ENCODE assay signal across 18 cellular contexts in the genomic region with DNA sequence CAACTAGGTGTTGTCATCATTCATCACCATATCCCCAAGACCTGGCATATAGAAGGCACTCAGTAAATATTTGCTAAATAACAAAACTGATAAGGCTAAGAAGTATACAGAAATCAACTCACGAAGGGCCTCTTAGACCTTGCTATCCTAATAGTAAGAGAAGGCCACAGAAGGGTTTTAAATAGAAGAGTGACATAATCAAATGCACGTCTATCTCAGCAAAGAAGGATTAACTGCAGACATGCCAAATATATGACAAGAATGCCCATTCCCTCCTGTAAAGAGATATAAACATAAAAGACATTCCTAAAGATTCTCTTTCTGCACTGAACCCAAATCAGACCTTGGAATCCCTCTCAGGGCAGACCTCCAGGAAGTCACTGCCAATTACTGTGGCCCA. TPM values are rescaled to one million over a fixed set of nuclear protein-coding genes. Genes with fewer than 3 reads are reported as not detected.
A peak's percentile ranks its signal among the peaks of the same experiment; 100 is the strongest.
DNase-seq lines count a peak whose midpoint lies in the region; ATAC-seq and TF ChIP-seq lines count a peak whose summit lies in the region.
"Had no signal": no experiment of that assay in that cellular context is flagged by ENCODE, and none has a peak within 500 bp of the region (broad histone marks: within the 10 kb centered on the region; RNA-seq: fewer than 3 reads in every experiment).

No MANE protein-coding gene starts in this region.

- H3K27ac ChIP-seq in left ventricle myocardium inferior (replicated peaks), result peak overlapping the region; percentile 51
- peak overlapping the region; percentile 70 for H3K27ac ChIP-seq in psoas muscle
- H3K27ac ChIP-seq in endodermal cell (ENCODE audit: low read depth, low read length), result no peak overlapping the region
- H3K27ac ChIP-seq: RWPE1 had no signal

- H3K4me1 Mint-ChIP-seq in Caco-2 (ENCODE audit: low read depth, unreplicated experiment) (peaks cover 11% of the 10 kb centered on the region), endodermal cell (peaks cover 14% of the 10 kb centered on the region)

- no peaks in the 10 kb centered on the region for H3K36me3 ChIP-seq in Caco-2 (ENCODE audit: control insufficient read depth, insufficient read depth, low read length)
- H3K36me3 ChIP-seq in adipocyte (ENCODE audit: control insufficient read depth, insufficient read depth, low read length, severe bottlenecking), result peaks cover 28% of the 10 kb centered on the region
- peaks cover 19% of the 10 kb centered on the region for H3K36me3 ChIP-seq in left ventricle myocardium inferior
- peaks cover 0 to 28% of the 10 kb centered on the region in 2 donors for H3K36me3 ChIP-seq in psoas muscle (ENCODE audit: insufficient read depth in 1 of 2, low read depth in 1 of 2)
- peaks cover 22% of the 10 kb centered on the region for H3K36me3 ChIP-seq in endodermal cell (ENCODE audit: control insufficient read depth, insufficient read depth, low read length)

- H3K9ac ChIP-seq in adipocyte (ENCODE audit: low read length) (no peak overlapping the region), endodermal cell (ENCODE audit: extremely low read depth, low read length, poor library complexity, severe bottlenecking) (no peak overlapping the region)

- H3K27ac Mint-ChIP-seq in Caco-2 (ENCODE audit: unreplicated experiment), result peak overlapping the region; percentile 58
- no peak overlapping the region for H3K27ac Mint-ChIP-seq in endodermal cell
- H3K27ac Mint-ChIP-seq: B cell; CD8-positive, alpha-beta T cell had no signal

- DNase-seq in Caco-2 (no peak), adipocyte (ENCODE audit: low read depth) (peak; percentile 30), left ventricle myocardium inferior (no peak), psoas muscle (no peak), NCI-H2081 (lab: John Stamatoyannopoulos, UW) (no peak), endodermal cell (no peak)
- no peak for DNase-seq in effector CD8-positive, alpha-beta T cell (lab: John Stamatoyannopoulos, UW)
- DNase-seq: ACHN; CD8-positive, alpha-beta T cell; DND-41; GF-D8; H7; NCI-H1436 treated with DMSO at 0.1 percent for 48 hours; NCI-H2081 treated with DMSO at 0.1 percent for 48 hours; NCI-H2227 treated with DMSO at 0.1 percent for 48 hours; NCI-H526 had no signal

- H3K4me1 ChIP-seq in Caco-2 (peaks cover 56% of the 10 kb centered on the region), adipocyte (ENCODE audit: control insufficient read depth, insufficient read depth, low read length) (peaks cover 22% of the 10 kb centered on the region), left ventricle myocardium inferior (peaks cover 75% of the 10 kb centered on the region), psoas muscle (peaks cover 51% of the 10 kb centered on the region), endodermal cell (ENCODE audit: control insufficient read depth, insufficient read depth, low read length) (no peaks in the 10 kb centered on the region)

- H3K9me3 Mint-ChIP-seq in Caco-2 (ENCODE audit: unreplicated experiment) (no peaks in the 10 kb centered on the region), endodermal cell (no peaks in the 10 kb centered on the region)

- intact Hi-C loops in Caco-2 (cut with micrococcal nuclease; ENCODE audit: unreplicated experiment) (no loop called here), left ventricle myocardium inferior (cut with micrococcal nuclease) (no loop called here), psoas muscle (cut with DNase I) (no loop called here)

- TF ChIP-seq CTCF in Caco-2 (IDR thresholded peaks at IDR 0.05; ENCODE audit: insufficient read depth in 1 of 2, low read depth in 1 of 2, low read length in 1 of 2, severe bottlenecking in 1 of 2, unreplicated experiment in 1 of 2), result no peak
- TF ChIP-seq CTCF in left ventricle myocardium inferior (IDR thresholded peaks at IDR 0.05; ENCODE audit: borderline replicate concordance), result no peak
- TF ChIP-seq CTCF in psoas muscle (IDR thresholded peaks at IDR 0.05), result no peak
- TF ChIP-seq CTCF in endodermal cell (conservative IDR thresholded peaks at IDR 0.05), result no peak

- H3K4me3 ChIP-seq in Caco-2 (ENCODE audit: low read depth, low read length) (no peak overlapping the region), adipocyte (ENCODE audit: low read length) (no peak overlapping the region), left ventricle myocardium inferior (no peak overlapping the region), psoas muscle (peak overlapping the region; percentile 2), endodermal cell (ENCODE audit: low read length) (no peak overlapping the region)

- POLR2A ChIA-PET in Caco-2 (lab: Charles Lee), result no interaction called here

- H3K36me3 Mint-ChIP-seq in Caco-2 (ENCODE audit: insufficient read depth, unreplicated experiment), result peaks cover 15% of the 10 kb centered on the region
- peaks cover 20% of the 10 kb centered on the region for H3K36me3 Mint-ChIP-seq in endodermal cell (ENCODE audit: low read depth)

- H3K27me3 ChIP-seq in Caco-2 (replicated peaks; ENCODE audit: control insufficient read depth, insufficient read depth, low read length), result no peaks in the 10 kb centered on the region
- no peaks in the 10 kb centered on the region for H3K27me3 ChIP-seq in adipocyte (replicated peaks; ENCODE audit: control insufficient read depth, insufficient read depth, low read length)
- no peaks in the 10 kb centered on the region for H3K27me3 ChIP-seq in left ventricle myocardium inferior (ENCODE audit: low read depth)
- no peaks in the 10 kb centered on the region for H3K27me3 ChIP-seq in psoas muscle (ENCODE audit: insufficient read depth in 3 of 3, low read length in 2 of 3)
- H3K27me3 ChIP-seq in endodermal cell (ENCODE audit: control insufficient read depth, insufficient read depth, low read length, poor library complexity, severe bottlenecking), result peaks cover 13% of the 10 kb centered on the region

- no peak overlapping the region for H3K4me3 Mint-ChIP-seq in Caco-2 (ENCODE audit: unreplicated experiment)
- no peak overlapping the region for H3K4me3 Mint-ChIP-seq in endodermal cell
- H3K4me3 Mint-ChIP-seq: B cell; CD8-positive, alpha-beta T cell had no signal

- no TSS peak for BruUV-seq in Caco-2 (replicated peaks; lab: Mats Ljungman, UMichigan)

- peak; percentile 78 to 88 (median 84) for ATAC-seq in psoas muscle
- ATAC-seq: CD8-positive, alpha-beta T cell had no signal

- H3K9me3 ChIP-seq in Caco-2 (no peaks in the 10 kb centered on the region), adipocyte (ENCODE audit: control insufficient read depth, low read length) (no peaks in the 10 kb centered on the region), left ventricle myocardium inferior (replicated peaks) (no peaks in the 10 kb centered on the region), psoas muscle (no peaks in the 10 kb centered on the region), endodermal cell (ENCODE audit: control insufficient read depth, low read length) (no peaks in the 10 kb centered on the region)

- H3K27me3 Mint-ChIP-seq in Caco-2 (ENCODE audit: insufficient read depth, unreplicated experiment) (no peaks in the 10 kb centered on the region), endodermal cell (ENCODE audit: insufficient read depth) (no peaks in the 10 kb centered on the region)
- H3K27me3 Mint-ChIP-seq: B cell had no signal

- CTCF ChIA-PET in Caco-2 (lab: Charles Lee), result no interaction called here

- 27 to 44% (median 31%) methylated on average over 2 of the region's 2 CpGs for WGBS in psoas muscle, 3 donors
- 80 to 86% methylated on average over 2 of the region's 2 CpGs for WGBS in endodermal cell (ENCODE audit: insufficient coverage in 1 of 2, insufficient read length in 1 of 2), 2 experiments

RNA-seq across cellular contexts. Expression of a gene that starts 34.1 kb away (rescaled TPM):
- total RNA-seq in Caco-2 (2022) (66.8 and 77.0 TPM in 2 replicates), left ventricle myocardium inferior (115 TPM), psoas muscle (100 to 1,000 TPM; 273 to 456 (median 349) TPM), endodermal cell (10 to 100 TPM; 54.7 to 65.5 TPM)
- 100 to 1,000 TPM in 2 of 3 donors, 10 to 100 TPM in 1; 95.9 to 410 (median 135) TPM for polyA plus RNA-seq in psoas muscle
- polyA plus RNA-seq in endodermal cell (2013, experiment 1 of 2), result 37.9 TPM
- polyA plus RNA-seq in endodermal cell (2013, experiment 2 of 2), result 35.1 TPM
